In the genomic region with DNA sequence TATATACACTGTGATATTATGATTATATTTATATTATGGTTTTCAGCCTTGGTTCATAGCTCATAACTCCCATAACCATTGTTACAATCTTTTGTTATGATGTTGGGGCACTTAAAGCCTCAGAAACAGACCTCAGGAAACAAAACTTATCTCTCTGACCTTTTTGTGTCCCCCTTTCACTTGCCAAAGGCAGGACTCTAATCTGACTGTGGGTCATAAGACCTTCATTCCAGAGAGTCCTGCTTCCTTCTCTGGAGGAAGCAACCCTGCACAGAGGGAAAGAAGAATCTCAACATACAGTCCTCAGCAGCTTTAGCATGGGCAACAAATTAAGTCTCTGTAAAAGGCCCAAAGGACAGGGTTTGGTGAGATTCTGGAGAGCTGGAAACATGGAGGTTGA, we compare ENCODE assay signal across 23 cellular contexts.
"Had no signal": no experiment of that assay in that cellular context is flagged by ENCODE, and none has a peak within 500 bp of the region (broad histone marks: within the 10 kb centered on the region; RNA-seq: fewer than 3 reads in every experiment).

No MANE protein-coding gene starts in this region.

- H3K27me3 Mint-ChIP-seq: activated CD4-positive, alpha-beta memory T cell treated with anti-CD3 and anti-CD28 coated beads, Interleukin-2, amount 10 ng/mL, durations not matched to agents 7 days and 5 days; activated naive CD4-positive, alpha-beta T cell treated with anti-CD3 and anti-CD28 coated beads, Interleukin-2, amount 10 ng/mL, durations not matched to agents 7 days and 5 days; effector memory CD8-positive, alpha-beta T cell; naive thymus-derived CD8-positive, alpha-beta T cell; progenitor cell of endocrine pancreas; stimulated activated naive CD8-positive, alpha-beta T cell treated with anti-CD3 and anti-CD28 coated beads, Interleukin-15, Interleukin-2, amounts not matched to agents 100 ng/mL and 50 ng/mL, for 24 hours had no signal

- H3K36me3 Mint-ChIP-seq: activated naive CD4-positive, alpha-beta T cell treated with anti-CD3 and anti-CD28 coated beads, Interleukin-2, amount 10 ng/mL, durations not matched to agents 7 days and 5 days had no signal

- H3K27ac ChIP-seq: body of pancreas, dorsolateral prefrontal cortex, thyroid gland had no signal

- DNase-seq: activated CD4-positive, alpha-beta memory T cell treated with anti-CD3 and anti-CD28 coated beads, Interleukin-2, amount 10 ng/mL, durations not matched to agents 7 days and 5 days; activated CD4-positive, alpha-beta T cell treated with anti-CD3 and anti-CD28 coated beads for 48 hours; activated effector memory CD4-positive, alpha-beta T cell treated with anti-CD3 and anti-CD28 coated beads, Interleukin-2, amount 50 U/mL, for 16 hours; activated naive CD4-positive, alpha-beta T cell treated with anti-CD3 and anti-CD28 coated beads, Interleukin-2, amount 10 ng/mL, durations not matched to agents 7 days and 5 days; activated T-cell treated with anti-CD3 and anti-CD28 coated beads, Interleukin-2, amount 50 U/mL, for 72 hours; body of pancreas; central memory CD4-positive, alpha-beta T cell; dorsolateral prefrontal cortex; effector memory CD8-positive, alpha-beta T cell; glutamatergic neuron; hypothalamus; naive thymus-derived CD8-positive, alpha-beta T cell; retina; stimulated activated CD4-positive, alpha-beta T cell treated with anti-CD3 and anti-CD28 coated beads, Interleukin-1b, Interleukin-23, amount 100 ng/mL, for 48 hours; substantia nigra; T1000; thyroid gland had no signal

- H3K4me3 Mint-ChIP-seq: activated CD4-positive, alpha-beta memory T cell treated with anti-CD3 and anti-CD28 coated beads, Interleukin-2, amount 10 ng/mL, durations not matched to agents 7 days and 5 days; activated naive CD4-positive, alpha-beta T cell treated with anti-CD3 and anti-CD28 coated beads, Interleukin-2, amount 10 ng/mL, durations not matched to agents 7 days and 5 days; activated T-cell treated with anti-CD3 and anti-CD28 coated beads, Interleukin-2, amount 50 U/mL, for 72 hours; effector memory CD8-positive, alpha-beta T cell; mesothelial cell of epicardium; naive thymus-derived CD8-positive, alpha-beta T cell; stimulated activated naive CD8-positive, alpha-beta T cell treated with anti-CD3 and anti-CD28 coated beads, Interleukin-15, Interleukin-2, amounts not matched to agents 100 ng/mL and 50 ng/mL, for 24 hours had no signal

- H3K36me3 ChIP-seq: thyroid gland had no signal

- H3K9me3 ChIP-seq: thyroid gland had no signal

- H3K4me1 ChIP-seq: body of pancreas, thyroid gland had no signal

- H3K4me3 ChIP-seq: body of pancreas, dorsolateral prefrontal cortex, thyroid gland had no signal

- H3K4me1 Mint-ChIP-seq: activated CD4-positive, alpha-beta memory T cell treated with anti-CD3 and anti-CD28 coated beads, Interleukin-2, amount 10 ng/mL, durations not matched to agents 7 days and 5 days; activated naive CD4-positive, alpha-beta T cell treated with anti-CD3 and anti-CD28 coated beads, Interleukin-2, amount 10 ng/mL, durations not matched to agents 7 days and 5 days; mesothelial cell of epicardium; naive thymus-derived CD8-positive, alpha-beta T cell had no signal

- H3K27me3 ChIP-seq: body of pancreas, dorsolateral prefrontal cortex, thyroid gland had no signal

- ATAC-seq: activated T-cell treated with anti-CD3 and anti-CD28 coated beads, Interleukin-2, amount 50 U/mL, for 72 hours; body of pancreas; effector memory CD8-positive, alpha-beta T cell; esophagus mucosa; naive thymus-derived CD8-positive, alpha-beta T cell had no signal

- FAIRE-seq: endothelial cell of umbilical vein, frontal cortex had no signal

- H3K27ac Mint-ChIP-seq: activated CD4-positive, alpha-beta memory T cell treated with anti-CD3 and anti-CD28 coated beads, Interleukin-2, amount 10 ng/mL, durations not matched to agents 7 days and 5 days; activated naive CD4-positive, alpha-beta T cell treated with anti-CD3 and anti-CD28 coated beads, Interleukin-2, amount 10 ng/mL, durations not matched to agents 7 days and 5 days; activated T-cell treated with anti-CD3 and anti-CD28 coated beads, Interleukin-2, amount 50 U/mL, for 72 hours; effector memory CD8-positive, alpha-beta T cell; mesothelial cell of epicardium; naive thymus-derived CD8-positive, alpha-beta T cell; progenitor cell of endocrine pancreas; stimulated activated naive CD8-positive, alpha-beta T cell treated with anti-CD3 and anti-CD28 coated beads, Interleukin-15, Interleukin-2, amounts not matched to agents 100 ng/mL and 50 ng/mL, for 24 hours had no signal
